ENCODE assay signal across 19 cellular contexts in genomic region chr12:121472150-121472905, GRCh38.
"Had no signal": no experiment of that assay in that cellular context is flagged by ENCODE, and none has a peak within 500 bp of the region (broad histone marks: within the 10 kb centered on the region; RNA-seq: fewer than 3 reads in every experiment).

No MANE protein-coding gene starts in this region.

- H3K27me3 Mint-ChIP-seq: activated CD4-positive, alpha-beta T cell treated with anti-CD3 and anti-CD28 coated beads, Interleukin-2, amount 10 ng/mL, durations not matched to agents 24 days and 14 days; activated CD8-positive, alpha-beta T cell treated with anti-CD3 and anti-CD28 coated beads for 36 hours; activated T-helper 17 cell treated with anti-CD3 and anti-CD28 coated beads, Interleukin-2, amount 50 U/mL, for 72 hours; brain had no signal

- H3K27me3 ChIP-seq: colonic mucosa, foreskin keratinocyte had no signal

- H3K27ac Mint-ChIP-seq: activated CD4-positive, alpha-beta T cell treated with anti-CD3 and anti-CD28 coated beads, Interleukin-2, amount 10 ng/mL, durations not matched to agents 24 days and 14 days; activated CD8-positive, alpha-beta T cell treated with anti-CD3 and anti-CD28 coated beads for 36 hours; activated naive CD8-positive, alpha-beta T cell treated with anti-CD3 and anti-CD28 coated beads, Interleukin-2, amount 10 ng/mL, durations not matched to agents 7 days and 5 days had no signal

- H3K9me3 ChIP-seq: colonic mucosa had no signal

- H3K4me3 Mint-ChIP-seq: activated CD4-positive, alpha-beta T cell treated with anti-CD3 and anti-CD28 coated beads, Interleukin-2, amount 10 ng/mL, durations not matched to agents 24 days and 14 days; activated CD8-positive, alpha-beta T cell treated with anti-CD3 and anti-CD28 coated beads for 36 hours; activated naive CD8-positive, alpha-beta T cell treated with anti-CD3 and anti-CD28 coated beads, Interleukin-2, amount 10 ng/mL, durations not matched to agents 7 days and 5 days; activated T-helper 17 cell treated with anti-CD3 and anti-CD28 coated beads, Interleukin-2, amount 50 U/mL, for 72 hours; brain; nephron had no signal

- H3K9me3 Mint-ChIP-seq: activated CD4-positive, alpha-beta T cell treated with anti-CD3 and anti-CD28 coated beads, Interleukin-2, amount 10 ng/mL, durations not matched to agents 24 days and 14 days; activated CD8-positive, alpha-beta T cell treated with anti-CD3 and anti-CD28 coated beads for 36 hours; activated naive CD8-positive, alpha-beta T cell treated with anti-CD3 and anti-CD28 coated beads, Interleukin-2, amount 10 ng/mL, durations not matched to agents 7 days and 5 days; activated T-helper 17 cell treated with anti-CD3 and anti-CD28 coated beads, Interleukin-2, amount 50 U/mL, for 72 hours; brain; nephron had no signal

- ATAC-seq: activated CD8-positive, alpha-beta T cell treated with anti-CD3 and anti-CD28 coated beads for 36 hours; activated T-helper 17 cell treated with anti-CD3 and anti-CD28 coated beads, Interleukin-2, amount 50 U/mL, for 72 hours; foreskin keratinocyte; left lobe of liver had no signal

- H3K36me3 ChIP-seq: colonic mucosa had no signal

- H3K4me3 ChIP-seq: colonic mucosa, lung had no signal

- H3K4me1 ChIP-seq: colonic mucosa, foreskin keratinocyte had no signal

- DNase-seq: activated CD4-positive, alpha-beta T cell treated with anti-CD3 and anti-CD28 coated beads, Interleukin-2, amount 10 ng/mL, durations not matched to agents 24 days and 14 days; activated CD8-positive, alpha-beta T cell treated with anti-CD3 and anti-CD28 coated beads for 36 hours; activated naive CD4-positive, alpha-beta T cell treated with Interleukin-2 at 50 U/mL for 16 hours; activated naive CD8-positive, alpha-beta T cell treated with anti-CD3 and anti-CD28 coated beads, Interleukin-2, amount 10 ng/mL, durations not matched to agents 7 days and 5 days; activated T-cell treated with anti-CD3 and anti-CD28 coated beads, Interleukin-2, amount 50 U/mL, for 1 hour; central memory CD4-positive, alpha-beta T cell; colonic mucosa; foreskin keratinocyte; glutamatergic neuron; hypothalamus; islet precursor cell; midbrain; retina; stimulated activated naive CD4-positive, alpha-beta T cell had no signal

- H3K36me3 Mint-ChIP-seq: brain had no signal

- H3K27ac ChIP-seq: colonic mucosa, foreskin keratinocyte had no signal
